20 cellular contexts compared by ENCODE assay signal in the genomic region with DNA sequence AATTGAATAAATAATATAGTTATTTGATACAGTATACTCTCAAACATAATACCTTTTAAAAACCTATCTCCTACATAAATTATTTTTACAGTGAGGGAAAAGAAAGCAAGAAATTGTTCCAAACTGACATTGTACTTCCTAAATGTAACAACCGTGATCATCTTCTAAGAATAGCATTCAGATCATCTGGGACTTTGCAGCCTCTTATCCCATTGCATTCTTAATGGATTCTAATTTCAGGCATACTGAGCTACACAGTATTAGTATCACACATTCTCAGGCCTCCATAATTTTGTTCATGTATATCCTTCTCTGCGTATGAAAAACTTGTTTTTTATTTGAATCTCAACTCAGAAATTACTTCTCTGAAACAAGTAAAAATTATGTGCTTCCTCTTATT.
"Had no signal": no experiment of that assay in that cellular context is flagged by ENCODE, and none has a peak within 500 bp of the region (broad histone marks: within the 10 kb centered on the region; RNA-seq: fewer than 3 reads in every experiment).

No MANE protein-coding gene starts in this region.

- H3K9me3 ChIP-seq: SK-N-SH had no signal

- H3K9me2 ChIP-seq: SK-N-SH had no signal

- H3K4me2 ChIP-seq: SK-N-SH had no signal

- H3K9ac ChIP-seq: SK-N-SH had no signal

- DNase-seq: KBM-7, MV-4-11, NCI-H1048, NCI-H1105, NCI-H1417, NCI-H1436 treated with DMSO at 0.1 percent for 48 hours, NCI-H1694, NCI-H187 treated with DMSO at 0.1 percent for 48 hours, NCI-H2029 treated with DMSO at 0.1 percent for 48 hours, NCI-H2171, NCI-H226, NCI-H446, NCI-H510A, NCI-H524 treated with DMSO at 0.1 percent for 48 hours, NCI-H69, NCI-H774, RPMI8226, SHP77, SK-N-SH had no signal

- FAIRE-seq: RCC 7860 had no signal
